In genomic region chr1:35556494-35557117, GRCh38 we compare ENCODE assay signal across 8 cellular contexts. TPM values are rescaled to one million over a fixed set of nuclear protein-coding genes. Genes with fewer than 3 reads are reported as not detected.
DNase-seq lines count a peak whose midpoint lies in the region; ATAC-seq and TF ChIP-seq lines count a peak whose summit lies in the region.

No MANE protein-coding gene starts in this region.

- no peaks in the 10 kb centered on the region for H3K9me3 ChIP-seq in CD8-positive, alpha-beta T cell (ENCODE audit: low read length)
- H3K9me3 ChIP-seq in HUES64 (ENCODE audit: insufficient read depth, low read depth, low read length) = no peaks in the 10 kb centered on the region
- H3K9me3 ChIP-seq in lower lobe of right lung = no peaks in the 10 kb centered on the region
- no peaks in the 10 kb centered on the region for H3K9me3 ChIP-seq in aorta (ENCODE audit: control insufficient read depth, low read length)

- ATAC-seq in CD8-positive, alpha-beta T cell = no peak
- no peak for ATAC-seq in lower lobe of right lung
- no peak for ATAC-seq in aorta (ENCODE audit: low FRiP score)
- no peak for ATAC-seq in GM19397 (IDR thresholded peaks at IDR 0.05; ENCODE audit: unreplicated experiment)

- peaks cover 38% of the 10 kb centered on the region for H3K36me3 Mint-ChIP-seq in CD8-positive, alpha-beta T cell

- peak overlapping the region; percentile 91 for H3K9ac ChIP-seq in HUES64 (ENCODE audit: low read depth, low read length)

- H3K4me3 Mint-ChIP-seq in CD8-positive, alpha-beta T cell = peak overlapping the region; percentile 97

- intact Hi-C loops in CD8-positive, alpha-beta T cell (cut with DNase I, micrococcal nuclease) = loop anchor here (1.0 to 10.0 kb wide), 15 partner anchors 18 to 831 kb away; partner anchors contain the start of genes CLSPN (in 2 of the 2), SFPQ (in 2 of the 2), ADPRS (in 1 of the 2) and PSMB2 (in 1 of the 2)
- intact Hi-C loops in lower lobe of right lung (cut with DNase I) (loop anchor here (10.0 kb wide), 1 partner anchor 102 kb away; no protein-coding TSS in a partner anchor), aorta (cut with DNase I) (loop anchor here in 1 of 2 donors (2.0 to 10.0 kb wide), 2 partner anchors 106 to 362 kb away; partner anchors contain the start of gene SFPQ)

- H3K27ac Mint-ChIP-seq in CD8-positive, alpha-beta T cell = peak overlapping the region; percentile 84

- POLR2A ChIA-PET in CD8-positive, alpha-beta T cell (lab: Charles Lee) = interaction anchor here (0.9 to 2.2 kb wide), 12 partner anchors 8 to 184 kb away, joined by 3 to 13 read pairs (median 4); partner anchors contain the start of gene TFAP2E

- peaks cover 12% of the 10 kb centered on the region for H3K36me3 ChIP-seq in CD8-positive, alpha-beta T cell (ENCODE audit: insufficient read depth, low read length)
- H3K36me3 ChIP-seq in HUES64 (ENCODE audit: insufficient read depth, low read length) = peaks cover 42% of the 10 kb centered on the region
- H3K36me3 ChIP-seq in lower lobe of right lung = peaks cover 23% of the 10 kb centered on the region
- H3K36me3 ChIP-seq in aorta (ENCODE audit: control insufficient read depth in 1 of 2, insufficient read depth in 2 of 2, low read length in 1 of 2) = no peaks in the 10 kb centered on the region

- H3K4me1 Mint-ChIP-seq in CD8-positive, alpha-beta T cell (ENCODE audit: low read depth) = peaks cover 62% of the 10 kb centered on the region

- peak overlapping the region; percentile 83 for H3K4me3 ChIP-seq in CD8-positive, alpha-beta T cell (ENCODE audit: low read depth, low read length)
- H3K4me3 ChIP-seq in HUES64 (ENCODE audit: low read length) (peak overlapping the region; percentile 91), lower lobe of right lung (peak overlapping the region; percentile 85), aorta (ENCODE audit: low read length in 2 of 2) (peak overlapping the region; percentile 75 to 85)

- no peak for TF ChIP-seq CTCF in CD8-positive, alpha-beta T cell (IDR thresholded peaks at IDR 0.05)
- no peak for TF ChIP-seq CTCF in lower lobe of right lung (IDR thresholded peaks at IDR 0.05)

- DNase-seq in CD8-positive, alpha-beta T cell = peak in 1 of 7 experiments; percentile 20
- DNase-seq in lower lobe of right lung = no peak
- DNase-seq in aorta = no peak
- DNase-seq in islet precursor cell = no peak
- no peak for DNase-seq in HT-29 (ENCODE audit: low spot score)

- no peaks in the 10 kb centered on the region for H3K27me3 Mint-ChIP-seq in CD8-positive, alpha-beta T cell (ENCODE audit: low read depth)

- H3K27me3 ChIP-seq in CD8-positive, alpha-beta T cell (ENCODE audit: insufficient read depth, low read length) = no peaks in the 10 kb centered on the region
- H3K27me3 ChIP-seq in HUES64 (ENCODE audit: insufficient read depth, low read length) = no peaks in the 10 kb centered on the region
- no peaks in the 10 kb centered on the region for H3K27me3 ChIP-seq in lower lobe of right lung (ENCODE audit: low read depth)
- no peaks in the 10 kb centered on the region for H3K27me3 ChIP-seq in aorta (ENCODE audit: control insufficient read depth in 1 of 2, insufficient read depth in 2 of 2, low read length in 1 of 2)

- CTCF ChIA-PET in CD8-positive, alpha-beta T cell (lab: Charles Lee) = interaction anchor here (1.0 to 8.1 kb wide), 9 partner anchors 8 to 170 kb away, joined by 3 to 80 read pairs (median 5); no protein-coding TSS in a partner anchor

- 4% methylated on average over 17 of the region's 17 CpGs for WGBS in HUES64
- WGBS in aorta, 2 donors = 1% methylated on average over 17 of the region's 17 CpGs

- peaks cover 25% of the 10 kb centered on the region for H3K4me1 ChIP-seq in CD8-positive, alpha-beta T cell (ENCODE audit: insufficient read depth, low read length)
- peaks cover 32% of the 10 kb centered on the region for H3K4me1 ChIP-seq in HUES64 (ENCODE audit: insufficient read depth, low read length)
- peaks cover 52% of the 10 kb centered on the region for H3K4me1 ChIP-seq in lower lobe of right lung
- no peaks in the 10 kb centered on the region for H3K4me1 ChIP-seq in aorta (ENCODE audit: control insufficient read depth in 1 of 2, insufficient read depth in 2 of 2, low read length in 2 of 2)

- no peaks in the 10 kb centered on the region for H3K9me3 Mint-ChIP-seq in CD8-positive, alpha-beta T cell

- peak overlapping the region; percentile 63 for H3K27ac ChIP-seq in CD8-positive, alpha-beta T cell (ENCODE audit: low read depth, low read length)
- peak overlapping the region; percentile 99 for H3K27ac ChIP-seq in HUES64 (ENCODE audit: low read depth, low read length)
- peak overlapping the region; percentile 98 for H3K27ac ChIP-seq in angular gyrus (ENCODE audit: low read depth, low read length)
- peak overlapping the region; percentile 96 for H3K27ac ChIP-seq in lower lobe of right lung
- peak overlapping the region in 1 of 2 donors; percentile 72 for H3K27ac ChIP-seq in aorta (ENCODE audit: low read depth in 1 of 2, low read length in 2 of 2)

RNA-seq across cellular contexts. Expression of gene KIAA0319L, which starts 0.6 kb away (rescaled TPM):
- 10 to 100 TPM; 37.0 to 39.8 TPM for total RNA-seq in CD8-positive, alpha-beta T cell
- 34.0 TPM for polyA plus RNA-seq in HUES64 (2013, experiment 1 of 2)
- polyA plus RNA-seq in HUES64 (2013, experiment 2 of 2) = 38.1 TPM
- 79.6 TPM for total RNA-seq in lower lobe of right lung
- total RNA-seq in aorta = 10 to 100 TPM; 46.0 to 58.6 TPM
- polyA plus RNA-seq in aorta = 10 to 100 TPM in 1 of 2 donors, 1 to 10 TPM in 1; 8.3 to 29.1 TPM
- total RNA-seq in HT-29 (2014; rRNA removed; shearing (Covaris generic)) = 33.9 and 34.1 TPM in 2 replicates

RNA-seq across cellular contexts. Expression of gene NCDN, which starts 1.0 kb away (rescaled TPM):
- total RNA-seq in CD8-positive, alpha-beta T cell = 10 to 100 TPM in 1 of 2 experiments, 1 to 10 TPM in 1; 9.1 to 10.3 TPM
- polyA plus RNA-seq in HUES64 (2013, experiment 1 of 2) = 31.5 TPM
- 23.2 TPM for polyA plus RNA-seq in HUES64 (2013, experiment 2 of 2)
- total RNA-seq in lower lobe of right lung = 20.2 TPM
- 10 to 100 TPM; 20.4 to 21.7 TPM for total RNA-seq in aorta
- polyA plus RNA-seq in aorta = 10 to 100 TPM in 1 of 2 donors, 1 to 10 TPM in 1; 4.3 to 10.8 TPM
- 42.4 and 50.9 TPM in 2 replicates for total RNA-seq in HT-29 (2014; rRNA removed; shearing (Covaris generic))

RNA-seq across cellular contexts. Expression of gene TFAP2E, which starts 16.5 kb away (rescaled TPM):
- 1 to 10 TPM; 2.2 to 2.6 TPM for total RNA-seq in CD8-positive, alpha-beta T cell
- 0.20 TPM for polyA plus RNA-seq in HUES64 (2013, experiment 1 of 2)
- 0.19 TPM for polyA plus RNA-seq in HUES64 (2013, experiment 2 of 2)
- total RNA-seq in lower lobe of right lung (2.2 TPM), aorta (1 to 10 TPM in 1 of 2 donors, under 1 TPM in 1; 0.71 to 1.0 TPM)
- 1 to 10 TPM in 1 of 2 donors, not detected in 1; 1.1 TPM for polyA plus RNA-seq in aorta
- total RNA-seq in HT-29 (2014; rRNA removed; shearing (Covaris generic)) = 0.05 and 0.28 TPM in 2 replicates
